10 cellular contexts compared by ENCODE assay signal in the genomic region with DNA sequence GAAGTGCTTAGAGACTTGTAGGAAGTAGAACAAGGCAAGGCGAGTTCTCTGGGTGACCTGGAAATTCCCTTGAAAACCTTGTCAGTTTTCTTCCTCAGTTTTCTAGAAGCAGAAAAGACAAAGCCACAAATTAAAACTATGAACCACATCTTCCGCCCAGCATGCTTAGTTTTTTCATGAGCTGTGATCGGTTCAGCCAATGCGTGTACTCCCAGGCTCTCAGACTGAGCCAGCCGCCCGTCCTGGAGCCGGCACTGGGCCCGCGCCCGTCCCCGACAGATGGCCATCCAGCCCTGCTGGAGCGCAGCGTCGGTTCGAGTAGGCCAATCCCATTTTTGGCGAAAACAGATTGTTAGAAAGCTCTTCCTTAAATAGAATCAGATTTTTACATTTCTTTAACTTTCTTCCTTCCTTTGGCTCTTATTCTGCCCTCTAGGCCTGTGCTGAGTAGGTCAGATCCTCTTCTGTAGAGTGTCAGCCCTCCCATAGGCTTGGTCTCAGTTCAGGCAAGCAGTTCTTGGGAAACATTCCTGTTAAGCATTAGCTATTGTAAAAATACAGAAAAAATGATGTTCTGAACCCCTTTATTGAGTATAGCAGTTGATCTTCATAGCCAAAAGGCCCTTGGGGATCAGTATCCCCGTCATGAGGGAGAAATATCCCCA.
DNase-seq lines count a peak whose midpoint lies in the region; ATAC-seq and TF ChIP-seq lines count a peak whose summit lies in the region.
"Had no signal": no experiment of that assay in that cellular context is flagged by ENCODE, and none has a peak within 500 bp of the region (broad histone marks: within the 10 kb centered on the region; RNA-seq: fewer than 3 reads in every experiment).

No MANE protein-coding gene starts in this region.

- peaks cover 28% of the 10 kb centered on the region for H3K36me3 Mint-ChIP-seq in activated CD8-positive, alpha-beta memory T cell treated with anti-CD3 and anti-CD28 coated beads, Interleukin-2, amount 10 ng/mL, durations not matched to agents 7 days and 5 days
- peaks cover 86% of the 10 kb centered on the region for H3K36me3 Mint-ChIP-seq in activated T-helper 17 cell treated with anti-CD3 and anti-CD28 coated beads, Interleukin-2, amount 50 U/mL, for 72 hours (ENCODE audit: low read depth)
- H3K36me3 Mint-ChIP-seq in glutamatergic neuron (ENCODE audit: unreplicated experiment): no peaks in the 10 kb centered on the region

- H3K4me1 Mint-ChIP-seq in activated CD8-positive, alpha-beta memory T cell treated with anti-CD3 and anti-CD28 coated beads, Interleukin-2, amount 10 ng/mL, durations not matched to agents 7 days and 5 days: peaks cover 75% of the 10 kb centered on the region
- peaks cover 67% of the 10 kb centered on the region for H3K4me1 Mint-ChIP-seq in activated T-helper 17 cell treated with anti-CD3 and anti-CD28 coated beads, Interleukin-2, amount 50 U/mL, for 72 hours
- peaks cover 32% of the 10 kb centered on the region for H3K4me1 Mint-ChIP-seq in glutamatergic neuron (ENCODE audit: low read depth, unreplicated experiment)
- H3K4me1 Mint-ChIP-seq in stimulated activated naive CD8-positive, alpha-beta T cell treated with anti-CD3 and anti-CD28 coated beads, Interleukin-15, amount 100 ng/mL, for 72 hours: peaks cover 92% of the 10 kb centered on the region

- no peaks in the 10 kb centered on the region for H3K27me3 Mint-ChIP-seq in activated CD8-positive, alpha-beta memory T cell treated with anti-CD3 and anti-CD28 coated beads, Interleukin-2, amount 10 ng/mL, durations not matched to agents 7 days and 5 days
- no peaks in the 10 kb centered on the region for H3K27me3 Mint-ChIP-seq in activated T-helper 17 cell treated with anti-CD3 and anti-CD28 coated beads, Interleukin-2, amount 50 U/mL, for 72 hours
- H3K27me3 Mint-ChIP-seq in glutamatergic neuron (ENCODE audit: unreplicated experiment): peaks cover 5% of the 10 kb centered on the region
- no peaks in the 10 kb centered on the region for H3K27me3 Mint-ChIP-seq in stimulated activated naive CD8-positive, alpha-beta T cell treated with anti-CD3 and anti-CD28 coated beads, Interleukin-15, amount 100 ng/mL, for 72 hours

- peak; percentile 66 for DNase-seq in activated CD8-positive, alpha-beta memory T cell treated with anti-CD3 and anti-CD28 coated beads, Interleukin-2, amount 10 ng/mL, durations not matched to agents 7 days and 5 days
- no peak for DNase-seq in activated CD8-positive, alpha-beta memory T cell treated with anti-CD3 and anti-CD28 coated beads for 24 hours
- DNase-seq in glutamatergic neuron: peak; percentile 71
- DNase-seq in stimulated activated naive CD8-positive, alpha-beta T cell treated with anti-CD3 and anti-CD28 coated beads, Interleukin-15, amount 100 ng/mL, for 72 hours: no peak
- DNase-seq in Right ventricle myocardium inferior (ENCODE audit: missing footprints): no peak
- no peak for DNase-seq in SHP77 (lab: John Stamatoyannopoulos, UW)
- no peak for DNase-seq in kidney tubule cell (ENCODE audit: low spot score)
- DNase-seq: KG1, NCI-H510A treated with DMSO at 0.1 percent for 48 hours had no signal

- H3K4me3 Mint-ChIP-seq in activated CD8-positive, alpha-beta memory T cell treated with anti-CD3 and anti-CD28 coated beads, Interleukin-2, amount 10 ng/mL, durations not matched to agents 7 days and 5 days: peak overlapping the region; percentile 67
- H3K4me3 Mint-ChIP-seq in activated T-helper 17 cell treated with anti-CD3 and anti-CD28 coated beads, Interleukin-2, amount 50 U/mL, for 72 hours: peak overlapping the region; percentile 84
- peak overlapping the region; percentile 66 for H3K4me3 Mint-ChIP-seq in glutamatergic neuron (ENCODE audit: unreplicated experiment)
- H3K4me3 Mint-ChIP-seq in stimulated activated naive CD8-positive, alpha-beta T cell treated with anti-CD3 and anti-CD28 coated beads, Interleukin-15, amount 100 ng/mL, for 72 hours: peak overlapping the region; percentile 73 to 77

- H3K9me3 Mint-ChIP-seq in activated CD8-positive, alpha-beta memory T cell treated with anti-CD3 and anti-CD28 coated beads, Interleukin-2, amount 10 ng/mL, durations not matched to agents 7 days and 5 days (ENCODE audit: low read depth): peaks cover 3% of the 10 kb centered on the region
- no peaks in the 10 kb centered on the region for H3K9me3 Mint-ChIP-seq in activated T-helper 17 cell treated with anti-CD3 and anti-CD28 coated beads, Interleukin-2, amount 50 U/mL, for 72 hours
- peaks cover 2% of the 10 kb centered on the region for H3K9me3 Mint-ChIP-seq in glutamatergic neuron (ENCODE audit: unreplicated experiment)
- H3K9me3 Mint-ChIP-seq in stimulated activated naive CD8-positive, alpha-beta T cell treated with anti-CD3 and anti-CD28 coated beads, Interleukin-15, amount 100 ng/mL, for 72 hours: no peaks in the 10 kb centered on the region

- H3K27ac Mint-ChIP-seq in activated CD8-positive, alpha-beta memory T cell treated with anti-CD3 and anti-CD28 coated beads, Interleukin-2, amount 10 ng/mL, durations not matched to agents 7 days and 5 days: peak overlapping the region; percentile 88
- H3K27ac Mint-ChIP-seq in activated T-helper 17 cell treated with anti-CD3 and anti-CD28 coated beads, Interleukin-2, amount 50 U/mL, for 72 hours: peak overlapping the region; percentile 99
- H3K27ac Mint-ChIP-seq in glutamatergic neuron (ENCODE audit: unreplicated experiment): peak overlapping the region; percentile 94
- H3K27ac Mint-ChIP-seq in stimulated activated naive CD8-positive, alpha-beta T cell treated with anti-CD3 and anti-CD28 coated beads, Interleukin-15, amount 100 ng/mL, for 72 hours: peak overlapping the region; percentile 93 to 97

- CTCF ChIA-PET in activated CD8-positive, alpha-beta memory T cell treated with anti-CD3 and anti-CD28 coated beads, Interleukin-2, amount 10 ng/mL, durations not matched to agents 7 days and 5 days (lab: Charles Lee): interaction anchor here (0.6 to 4.9 kb wide), 12 partner anchors 11 to 240 kb away, joined by 3 to 26 read pairs (median 4); no protein-coding TSS in a partner anchor

- intact Hi-C loops in Right ventricle myocardium inferior (cut with DNase I): no loop called here

- TF ChIP-seq CTCF in glutamatergic neuron (IDR thresholded peaks at IDR 0.05; ENCODE audit: partially characterized antibody, unreplicated experiment): no peak

- ATAC-seq in activated CD8-positive, alpha-beta memory T cell treated with anti-CD3 and anti-CD28 coated beads, Interleukin-2, amount 10 ng/mL, durations not matched to agents 7 days and 5 days: peak; percentile 69
- ATAC-seq in activated T-helper 17 cell treated with anti-CD3 and anti-CD28 coated beads, Interleukin-2, amount 50 U/mL, for 72 hours (replicated peaks): peak; percentile 61
- peak; percentile 50 for ATAC-seq in stimulated activated naive CD8-positive, alpha-beta T cell treated with anti-CD3 and anti-CD28 coated beads, Interleukin-15, amount 100 ng/mL, for 72 hours
- ATAC-seq in Right ventricle myocardium inferior: no peak

Comparison
In these comparisons a context has a peak if more than half of its experiments do, and no peak if none do; other contexts are left out.
1. DNase-seq: peak in activated CD8-positive, alpha-beta memory T cell treated with anti-CD3 and anti-CD28 coated beads, Interleukin-2, amount 10 ng/mL, durations not matched to agents 7 days and 5 days (single experiment) and glutamatergic neuron (single experiment); none in activated CD8-positive, alpha-beta memory T cell treated with anti-CD3 and anti-CD28 coated beads for 24 hours (single experiment), stimulated activated naive CD8-positive, alpha-beta T cell treated with anti-CD3 and anti-CD28 coated beads, Interleukin-15, amount 100 ng/mL, for 72 hours (0 of 2), Right ventricle myocardium inferior (single experiment), SHP77 (0 of 2) and kidney tubule cell (single experiment).
2. Peak in every context shown above with its lines, with median percentiles within 50 percentile points of each other: H3K27ac Mint-ChIP-seq and H3K4me3 Mint-ChIP-seq.